Comparison of ENCODE assay signal across 8 cellular contexts in the genomic region with DNA sequence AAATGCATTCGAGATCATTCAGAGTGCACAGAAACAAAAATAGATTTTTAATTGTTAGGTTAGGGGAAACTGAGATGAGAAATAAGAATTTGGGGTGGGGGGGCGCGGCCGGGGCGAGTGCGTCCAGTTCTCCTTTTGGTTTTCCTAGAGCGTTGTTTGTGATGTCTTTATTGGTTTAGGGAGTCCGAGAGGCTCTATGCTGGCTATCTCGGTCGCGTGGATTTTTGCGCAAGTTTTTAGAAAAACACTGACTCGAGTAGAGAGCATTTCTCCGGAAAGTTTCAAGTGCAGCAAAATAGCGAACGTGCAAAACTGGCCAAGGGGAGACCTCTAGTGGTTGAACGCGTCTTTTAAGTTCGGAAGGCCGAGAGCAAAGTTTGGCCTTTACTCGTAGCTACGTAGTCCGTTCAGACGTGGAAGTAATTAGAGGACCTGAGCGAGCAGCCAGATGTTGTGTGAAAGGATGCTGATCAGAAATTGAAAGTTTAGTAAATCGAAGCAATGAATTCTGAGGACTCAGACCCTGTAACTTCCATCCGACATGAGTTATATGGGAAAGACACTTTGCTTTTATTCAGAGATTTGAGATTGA. TPM values are rescaled to one million over a fixed set of nuclear protein-coding genes. Genes with fewer than 3 reads are reported as not detected.
DNase-seq lines count a peak whose midpoint lies in the region; ATAC-seq and TF ChIP-seq lines count a peak whose summit lies in the region.

No MANE protein-coding gene starts in this region.

- H3K9ac ChIP-seq in Karpas-422 (ENCODE audit: low read length), result peak overlapping the region; percentile 45

- CTCF ChIA-PET in activated naive CD4-positive, alpha-beta T cell treated with anti-CD3 and anti-CD28 coated beads for 36 hours (lab: Charles Lee), result interaction anchor here (0.6 to 1.9 kb wide), 27 partner anchors 9 to 520 kb away, joined by 3 to 14 read pairs (median 3); no protein-coding TSS in a partner anchor

- peak overlapping the region; percentile 19 for H2AFZ ChIP-seq in GM23338
- H2AFZ ChIP-seq in Karpas-422 (ENCODE audit: low read length), result peak overlapping the region; percentile 71; the same call in 1 of the 2 replicates

- intact Hi-C loops in activated naive CD4-positive, alpha-beta T cell treated with anti-CD3 and anti-CD28 coated beads for 36 hours (cut with micrococcal nuclease), result loop anchor here (1.0 to 10.0 kb wide), 13 partner anchors 7 to 1424 kb away; no protein-coding TSS in a partner anchor

- H3K27ac Mint-ChIP-seq in GM23338, result no peak overlapping the region
- H3K27ac Mint-ChIP-seq in activated naive CD4-positive, alpha-beta T cell treated with anti-CD3 and anti-CD28 coated beads for 36 hours, result peak overlapping the region; percentile 84

- peak overlapping the region; percentile 80 for H3K4me2 ChIP-seq in GM23338
- peak overlapping the region; percentile 72 for H3K4me2 ChIP-seq in Karpas-422 (ENCODE audit: low read depth, low read length, poor library complexity, severe bottlenecking)

- H3K36me3 ChIP-seq in GM23338 (ENCODE audit: insufficient read depth) (no peaks in the 10 kb centered on the region), Karpas-422 (ENCODE audit: insufficient read depth, low read length) (no peaks in the 10 kb centered on the region)

- no peaks in the 10 kb centered on the region for H3K9me2 ChIP-seq in GM23338 (ENCODE audit: insufficient read depth)
- H3K9me2 ChIP-seq in Karpas-422 (replicated peaks; ENCODE audit: insufficient read depth, low read length), result no peaks in the 10 kb centered on the region

- peaks cover 10% of the 10 kb centered on the region for H3K27me3 Mint-ChIP-seq in GM23338 (ENCODE audit: insufficient read depth, low read depth, poor library complexity)
- H3K27me3 Mint-ChIP-seq in activated naive CD4-positive, alpha-beta T cell treated with anti-CD3 and anti-CD28 coated beads for 36 hours (ENCODE audit: low read depth), result no peaks in the 10 kb centered on the region

- 0 out of 2 replicates have a peak, but pooled peaks cover 8% of the 10 kb centered on the region for H3F3A ChIP-seq in GM23338 (replicated peaks; ENCODE audit: low read depth)

- H3K9me3 Mint-ChIP-seq in GM23338, result peaks cover 5% of the 10 kb centered on the region; the same call in 2 of the 3 replicates
- H3K9me3 Mint-ChIP-seq in activated naive CD4-positive, alpha-beta T cell treated with anti-CD3 and anti-CD28 coated beads for 36 hours, result no peaks in the 10 kb centered on the region

- peaks cover 4% of the 10 kb centered on the region; the same call in 2 of the 3 replicates for H3K36me3 Mint-ChIP-seq in GM23338 (ENCODE audit: low read depth)
- peaks cover 14% of the 10 kb centered on the region for H3K36me3 Mint-ChIP-seq in activated naive CD4-positive, alpha-beta T cell treated with anti-CD3 and anti-CD28 coated beads for 36 hours (ENCODE audit: low read depth)

- H3K4me1 Mint-ChIP-seq in GM23338, result peaks cover 10% of the 10 kb centered on the region
- peaks cover 28% of the 10 kb centered on the region for H3K4me1 Mint-ChIP-seq in activated naive CD4-positive, alpha-beta T cell treated with anti-CD3 and anti-CD28 coated beads for 36 hours (ENCODE audit: low read depth)

- DNase-seq in ELR (ENCODE audit: low read depth) (peak; percentile 95), GM23338 (ENCODE audit: low spot score) (peak; percentile 93), Karpas-422 (peak; percentile 93), SIG-M5 treated with dmso at 0.1 percent for 504 hours (lab: John Stamatoyannopoulos, UW; ENCODE audit: unreplicated experiment) (peak; percentile 93), germinal center (ENCODE audit: low spot score) (peak; percentile 56), non-pigmented ciliary epithelial cell (ENCODE audit: low read depth) (peak; percentile 81), superior temporal gyrus (ENCODE audit: extremely low spot score) (peak; percentile 96)
- peak; percentile 90 for DNase-seq in activated naive CD4-positive, alpha-beta T cell treated with anti-CD3 and anti-CD28 coated beads for 36 hours

- no peaks in the 10 kb centered on the region for H3K9me3 ChIP-seq in Karpas-422 (ENCODE audit: low read length)

- TF ChIP-seq CTCF in GM23338 (conservative IDR thresholded peaks at IDR 0.05; ENCODE audit: low read depth in 2 of 2), result peak; percentile 80 to 92

- H3K27me3 ChIP-seq in GM23338 (ENCODE audit: insufficient read depth) (peaks cover 7% of the 10 kb centered on the region), Karpas-422 (ENCODE audit: low read length) (no peaks in the 10 kb centered on the region)

- H4K20me1 ChIP-seq in GM23338 (replicated peaks; ENCODE audit: insufficient read depth) (peaks cover 11% of the 10 kb centered on the region), Karpas-422 (ENCODE audit: insufficient read depth, low read depth, low read length) (no peaks in the 10 kb centered on the region)

- H3K4me3 ChIP-seq in GM23338 (peak overlapping the region; percentile 66), Karpas-422 (ENCODE audit: low read length) (peak overlapping the region; percentile 63)

- peaks cover 8% of the 10 kb centered on the region for H3K4me1 ChIP-seq in GM23338 (ENCODE audit: insufficient read depth)
- H3K4me1 ChIP-seq in Karpas-422 (ENCODE audit: low read length), result peaks cover 11% of the 10 kb centered on the region

- peak; percentile 54 for ATAC-seq in GM23338

- peak overlapping the region; percentile 93 for H3K4me3 Mint-ChIP-seq in GM23338
- peak overlapping the region; percentile 92 for H3K4me3 Mint-ChIP-seq in activated naive CD4-positive, alpha-beta T cell treated with anti-CD3 and anti-CD28 coated beads for 36 hours

- H3K27ac ChIP-seq in GM23338 (ENCODE audit: low read depth) (no peak overlapping the region), Karpas-422 (ENCODE audit: low read length) (no peak overlapping the region)

- H3K79me2 ChIP-seq in GM23338 (replicated peaks; ENCODE audit: insufficient read depth) (peaks cover 12% of the 10 kb centered on the region; the same call in 1 of the 2 replicates), Karpas-422 (ENCODE audit: low read length) (no peaks in the 10 kb centered on the region)

TF ChIP-seq in GM23338, 12 proteins besides CTCF, POLR2A, EP300 and RAD21 (continues in another document):
- TF ChIP-seq EZH2 (IDR thresholded peaks at IDR 0.05; ENCODE audit: low read depth, unreplicated experiment), result no peak
- TF ChIP-seq, protein P1, sequence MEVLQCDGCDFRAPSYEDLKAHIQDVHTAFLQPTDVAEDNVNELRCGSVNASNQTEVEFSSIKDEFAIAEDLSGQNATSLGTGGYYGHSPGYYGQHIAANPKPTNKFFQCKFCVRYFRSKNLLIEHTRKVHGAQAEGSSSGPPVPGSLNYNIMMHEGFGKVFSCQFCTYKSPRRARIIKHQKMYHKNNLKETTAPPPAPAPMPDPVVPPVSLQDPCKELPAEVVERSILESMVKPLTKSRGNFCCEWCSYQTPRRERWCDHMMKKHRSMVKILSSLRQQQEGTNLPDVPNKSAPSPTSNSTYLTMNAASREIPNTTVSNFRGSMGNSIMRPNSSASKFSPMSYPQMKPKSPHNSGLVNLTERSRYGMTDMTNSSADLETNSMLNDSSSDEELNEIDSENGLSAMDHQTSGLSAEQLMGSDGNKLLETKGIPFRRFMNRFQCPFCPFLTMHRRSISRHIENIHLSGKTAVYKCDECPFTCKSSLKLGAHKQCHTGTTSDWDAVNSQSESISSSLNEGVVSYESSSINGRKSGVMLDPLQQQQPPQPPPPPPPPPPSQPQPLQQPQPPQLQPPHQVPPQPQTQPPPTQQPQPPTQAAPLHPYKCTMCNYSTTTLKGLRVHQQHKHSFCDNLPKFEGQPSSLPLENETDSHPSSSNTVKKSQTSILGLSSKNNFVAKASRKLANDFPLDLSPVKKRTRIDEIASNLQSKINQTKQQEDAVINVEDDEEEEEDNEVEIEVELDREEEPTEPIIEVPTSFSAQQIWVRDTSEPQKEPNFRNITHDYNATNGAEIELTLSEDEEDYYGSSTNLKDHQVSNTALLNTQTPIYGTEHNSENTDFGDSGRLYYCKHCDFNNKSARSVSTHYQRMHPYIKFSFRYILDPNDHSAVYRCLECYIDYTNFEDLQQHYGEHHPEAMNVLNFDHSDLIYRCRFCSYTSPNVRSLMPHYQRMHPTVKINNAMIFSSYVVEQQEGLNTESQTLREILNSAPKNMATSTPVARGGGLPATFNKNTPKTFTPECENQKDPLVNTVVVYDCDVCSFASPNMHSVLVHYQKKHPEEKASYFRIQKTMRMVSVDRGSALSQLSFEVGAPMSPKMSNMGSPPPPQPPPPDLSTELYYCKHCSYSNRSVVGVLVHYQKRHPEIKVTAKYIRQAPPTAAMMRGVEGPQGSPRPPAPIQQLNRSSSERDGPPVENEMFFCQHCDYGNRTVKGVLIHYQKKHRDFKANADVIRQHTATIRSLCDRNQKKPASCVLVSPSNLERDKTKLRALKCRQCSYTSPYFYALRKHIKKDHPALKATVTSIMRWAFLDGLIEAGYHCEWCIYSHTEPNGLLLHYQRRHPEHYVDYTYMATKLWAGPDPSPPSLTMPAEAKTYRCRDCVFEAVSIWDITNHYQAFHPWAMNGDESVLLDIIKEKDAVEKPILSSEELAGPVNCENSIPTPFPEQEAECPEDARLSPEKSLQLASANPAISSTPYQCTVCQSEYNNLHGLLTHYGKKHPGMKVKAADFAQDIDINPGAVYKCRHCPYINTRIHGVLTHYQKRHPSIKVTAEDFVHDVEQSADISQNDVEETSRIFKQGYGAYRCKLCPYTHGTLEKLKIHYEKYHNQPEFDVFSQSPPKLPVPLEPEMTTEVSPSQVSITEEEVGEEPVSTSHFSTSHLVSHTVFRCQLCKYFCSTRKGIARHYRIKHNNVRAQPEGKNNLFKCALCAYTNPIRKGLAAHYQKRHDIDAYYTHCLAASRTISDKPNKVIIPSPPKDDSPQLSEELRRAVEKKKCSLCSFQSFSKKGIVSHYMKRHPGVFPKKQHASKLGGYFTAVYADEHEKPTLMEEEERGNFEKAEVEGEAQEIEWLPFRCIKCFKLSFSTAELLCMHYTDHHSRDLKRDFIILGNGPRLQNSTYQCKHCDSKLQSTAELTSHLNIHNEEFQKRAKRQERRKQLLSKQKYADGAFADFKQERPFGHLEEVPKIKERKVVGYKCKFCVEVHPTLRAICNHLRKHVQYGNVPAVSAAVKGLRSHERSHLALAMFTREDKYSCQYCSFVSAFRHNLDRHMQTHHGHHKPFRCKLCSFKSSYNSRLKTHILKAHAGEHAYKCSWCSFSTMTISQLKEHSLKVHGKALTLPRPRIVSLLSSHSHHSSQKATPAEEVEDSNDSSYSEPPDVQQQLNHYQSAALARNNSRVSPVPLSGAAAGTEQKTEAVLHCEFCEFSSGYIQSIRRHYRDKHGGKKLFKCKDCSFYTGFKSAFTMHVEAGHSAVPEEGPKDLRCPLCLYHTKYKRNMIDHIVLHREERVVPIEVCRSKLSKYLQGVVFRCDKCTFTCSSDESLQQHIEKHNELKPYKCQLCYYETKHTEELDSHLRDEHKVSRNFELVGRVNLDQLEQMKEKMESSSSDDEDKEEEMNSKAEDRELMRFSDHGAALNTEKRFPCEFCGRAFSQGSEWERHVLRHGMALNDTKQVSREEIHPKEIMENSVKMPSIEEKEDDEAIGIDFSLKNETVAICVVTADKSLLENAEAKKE (CRISPR knock-in tag; IDR thresholded peaks at IDR 0.05), result no peak

RNA-seq across cellular contexts. Expression of a gene that starts 2.6 kb away (rescaled TPM):
- 11.2 and 12.1 TPM in 2 replicates for total RNA-seq in GM23338 (2014; rRNA removed; shearing (Covaris generic))
- polyA plus RNA-seq in GM23338 (2016; fragmentation: Nextera tagmentation; extraction: Ambion mirVana), result 7.9 and 8.7 TPM in 2 replicates
- total RNA-seq in Karpas-422 (2014; rRNA removed; shearing (Covaris generic); ENCODE audit: low replicate concordance), result 1.7 and 6.1 TPM in 2 replicates
- total RNA-seq in activated naive CD4-positive, alpha-beta T cell treated with anti-CD3 and anti-CD28 coated beads for 36 hours, result 1 to 10 TPM; 3.1 to 5.0 TPM
